In the genomic region with DNA sequence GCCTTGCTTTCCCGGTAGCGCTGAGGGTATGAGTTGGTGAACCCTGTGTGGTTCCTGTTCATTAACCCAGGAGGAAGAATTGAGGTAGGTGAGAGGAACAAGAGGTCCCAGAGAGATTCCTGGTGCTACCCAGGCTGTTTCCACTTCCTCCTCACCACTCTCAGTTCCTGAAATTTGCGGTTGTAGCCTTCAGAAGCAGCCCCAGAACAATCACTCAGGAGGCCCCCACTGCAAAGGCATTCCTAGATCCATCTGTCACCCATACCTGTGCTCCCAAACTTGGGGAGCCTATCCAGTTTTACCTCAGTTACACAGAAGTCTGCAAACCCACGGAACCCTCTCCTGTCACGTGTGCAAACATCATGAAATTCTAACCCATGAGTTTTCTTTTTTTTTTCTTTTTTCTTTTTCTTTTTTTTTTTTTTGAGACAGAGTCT, we compare ENCODE assay signal across 12 cellular contexts. TPM values are rescaled to one million over a fixed set of nuclear protein-coding genes. Genes with fewer than 3 reads are reported as not detected.
A peak's percentile ranks its signal among the peaks of the same experiment; 100 is the strongest.
DNase-seq lines count a peak whose midpoint lies in the region; ATAC-seq lines count a peak whose summit lies in the region.
"Had no signal": no experiment of that assay in that cellular context is flagged by ENCODE, and none has a peak within 500 bp of the region (broad histone marks: within the 10 kb centered on the region; RNA-seq: fewer than 3 reads in every experiment).

No MANE protein-coding gene starts in this region.

- no peak overlapping the region for H3K4ac ChIP-seq in mesenchymal stem cell (ENCODE audit: low read depth in 1 of 2, low read length in 2 of 2)

- H3K4me2 ChIP-seq in mesenchymal stem cell (ENCODE audit: low read length, poor library complexity, severe bottlenecking) = no peak overlapping the region

- no peaks in the 10 kb centered on the region for H3K27me3 ChIP-seq in mesenchymal stem cell (ENCODE audit: control insufficient read depth in 1 of 2, insufficient read depth in 1 of 2, low read length in 2 of 2)

- H3K18ac ChIP-seq in mesenchymal stem cell (ENCODE audit: low read depth in 1 of 2, low read length in 2 of 2) = no peak overlapping the region

- no peaks in the 10 kb centered on the region for H3K36me3 ChIP-seq in mesenchymal stem cell (ENCODE audit: control insufficient read depth in 1 of 2, insufficient read depth in 2 of 2, low read depth in 1 of 2, low read length in 2 of 2)

- H3K79me1 ChIP-seq in mesenchymal stem cell (replicated peaks; ENCODE audit: low read length, poor library complexity, severe bottlenecking) = no peaks in the 10 kb centered on the region

- peaks cover 1% of the 10 kb centered on the region for H3K4me1 ChIP-seq in mesenchymal stem cell (ENCODE audit: control insufficient read depth, insufficient read depth, low read depth, low read length)

- H3K9me3 ChIP-seq in mesenchymal stem cell (ENCODE audit: control insufficient read depth, low read length) = no peaks in the 10 kb centered on the region

- no peak overlapping the region for H2BK15ac ChIP-seq in mesenchymal stem cell (ENCODE audit: low read depth, poor library complexity, severe bottlenecking)

- peaks cover 12% of the 10 kb centered on the region for H3K4me1 Mint-ChIP-seq in activated CD4-positive, alpha-beta T cell treated with anti-CD3 and anti-CD28 coated beads, Interleukin-2, amount 10 ng/mL, durations not matched to agents 24 days and 14 days

- no peak overlapping the region for H2BK120ac ChIP-seq in mesenchymal stem cell (ENCODE audit: low read depth, low read length)

- no peak overlapping the region for H3K4me3 ChIP-seq in mesenchymal stem cell (ENCODE audit: insufficient read depth in 1 of 2, low read depth in 1 of 2, low read length in 2 of 2)

- ATAC-seq in GM18867 (IDR thresholded peaks at IDR 0.05; ENCODE audit: unreplicated experiment) (peak; percentile 72), GM21737 (IDR thresholded peaks at IDR 0.05; ENCODE audit: unreplicated experiment) (peak; percentile 74), HG03558 (IDR thresholded peaks at IDR 0.05; ENCODE audit: extremely low read depth, unreplicated experiment) (peak; percentile 62)
- ATAC-seq: Panc1 had no signal

- no peak overlapping the region for H4K8ac ChIP-seq in mesenchymal stem cell (ENCODE audit: low read length)

- H2BK5ac ChIP-seq in mesenchymal stem cell (ENCODE audit: low read depth, low read length, poor library complexity, severe bottlenecking) = no peak overlapping the region

- peaks cover 9% of the 10 kb centered on the region for H3K27me3 Mint-ChIP-seq in activated CD4-positive, alpha-beta T cell treated with anti-CD3 and anti-CD28 coated beads, Interleukin-2, amount 10 ng/mL, durations not matched to agents 24 days and 14 days

- DNase-seq in mesenchymal stem cell (no peak), NCI-H2196 (lab: John Stamatoyannopoulos, UW; ENCODE audit: unreplicated experiment) (no peak), NCI-H510A (lab: John Stamatoyannopoulos, UW) (no peak)
- DNase-seq in stimulated activated CD4-positive, alpha-beta T cell treated with anti-CD3 and anti-CD28 coated beads, Interleukin-2, amount 100 ng/mL, for 48 hours = no peak
- DNase-seq in activated CD4-positive, alpha-beta T cell treated with anti-CD3 and anti-CD28 coated beads, Interleukin-2, amount 10 ng/mL, durations not matched to agents 24 days and 14 days = no peak
- DNase-seq: GOT3; occipital lobe; stimulated activated naive CD4-positive, alpha-beta T cell had no signal

- H3K27ac Mint-ChIP-seq in activated CD4-positive, alpha-beta T cell treated with anti-CD3 and anti-CD28 coated beads, Interleukin-2, amount 10 ng/mL, durations not matched to agents 24 days and 14 days = no peak overlapping the region

- no peak overlapping the region for H3K14ac ChIP-seq in mesenchymal stem cell (ENCODE audit: low read length in 2 of 2)

- intact Hi-C loops in activated CD4-positive, alpha-beta T cell treated with anti-CD3 and anti-CD28 coated beads, Interleukin-2, amount 10 ng/mL, durations not matched to agents 24 days and 14 days (cut with micrococcal nuclease) = no loop called here

- no peak overlapping the region for H3K9ac ChIP-seq in mesenchymal stem cell (ENCODE audit: low read length)

- H2AK5ac ChIP-seq in mesenchymal stem cell (ENCODE audit: low read length, severe bottlenecking) = no peak overlapping the region

- no peak overlapping the region for H2BK12ac ChIP-seq in mesenchymal stem cell (ENCODE audit: low read length in 2 of 2)

- H3K9me3 Mint-ChIP-seq in activated CD4-positive, alpha-beta T cell treated with anti-CD3 and anti-CD28 coated beads, Interleukin-2, amount 10 ng/mL, durations not matched to agents 24 days and 14 days = no peaks in the 10 kb centered on the region

- H4K91ac ChIP-seq in mesenchymal stem cell (ENCODE audit: low read length) = peak overlapping the region; percentile 25

- WGBS in mesenchymal stem cell = over 99% methylated on average over 5 of the region's 5 CpGs

- no peak overlapping the region for H2AFZ ChIP-seq in mesenchymal stem cell (ENCODE audit: low read depth, low read length)

- no peak overlapping the region for H3K23ac ChIP-seq in mesenchymal stem cell (ENCODE audit: low read length in 2 of 2)

- H3K27ac ChIP-seq in mesenchymal stem cell (ENCODE audit: low read length, poor library complexity, severe bottlenecking) = no peak overlapping the region

- no peak overlapping the region for H3K4me3 Mint-ChIP-seq in activated CD4-positive, alpha-beta T cell treated with anti-CD3 and anti-CD28 coated beads, Interleukin-2, amount 10 ng/mL, durations not matched to agents 24 days and 14 days

- no peaks in the 10 kb centered on the region for H3K36me3 Mint-ChIP-seq in activated CD4-positive, alpha-beta T cell treated with anti-CD3 and anti-CD28 coated beads, Interleukin-2, amount 10 ng/mL, durations not matched to agents 24 days and 14 days (ENCODE audit: low read depth)

RNA-seq across cellular contexts. Expression of a gene that starts 9.0 kb away (rescaled TPM):
- polyA plus RNA-seq in mesenchymal stem cell (2013, experiment 1 of 2) = 53.7 TPM
- polyA plus RNA-seq in mesenchymal stem cell (2013, experiment 2 of 2) = 51.9 TPM
- total RNA-seq in activated CD4-positive, alpha-beta T cell treated with anti-CD3 and anti-CD28 coated beads, Interleukin-2, amount 10 ng/mL, durations not matched to agents 24 days and 14 days = 94.6 and 101 TPM in 2 replicates
